ENCODE assay signal across 32 cellular contexts in the genomic region with DNA sequence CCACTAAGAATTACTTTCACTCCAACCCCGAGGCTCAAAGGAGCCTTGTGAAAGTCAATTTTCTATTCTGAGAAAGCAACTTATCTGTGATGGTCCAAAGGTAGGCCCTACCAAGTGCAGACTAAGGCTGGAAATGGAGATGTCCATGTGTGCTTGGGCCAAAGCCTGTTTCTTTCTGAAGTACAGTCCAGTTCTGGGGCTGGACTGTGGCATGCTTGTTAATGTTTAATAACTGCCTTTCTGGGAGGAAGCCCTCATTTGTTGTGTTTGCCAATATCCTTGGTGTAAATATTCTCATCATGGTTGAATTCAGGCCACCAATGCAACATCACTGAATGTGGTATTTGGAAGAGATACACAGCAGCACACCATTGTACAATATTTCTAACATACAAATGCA.
"Had no signal": no experiment of that assay in that cellular context is flagged by ENCODE, and none has a peak within 500 bp of the region (broad histone marks: within the 10 kb centered on the region; RNA-seq: fewer than 3 reads in every experiment).

No MANE protein-coding gene starts in this region.

- H3K4me1 ChIP-seq: adrenal gland, body of pancreas, esophagus squamous epithelium had no signal

- H3K9me3 ChIP-seq: adrenal gland, body of pancreas had no signal

- DNase-seq: activated CD4-positive, alpha-beta memory T cell treated with anti-CD3 and anti-CD28 coated beads for 36 hours; activated CD4-positive, alpha-beta T cell treated with anti-CD3 and anti-CD28 coated beads for 36 hours; activated CD4-positive, alpha-beta T cell treated with anti-CD3 and anti-CD28 coated beads, Interleukin-2, amount 10 ng/mL, durations not matched to agents 24 days and 14 days; activated CD4-positive, CD25-positive, alpha-beta regulatory T cell; activated CD4-positive, CD25-positive, alpha-beta regulatory T cell treated with anti-CD3 and anti-CD28 coated beads, Interleukin-2, amount 50 U/mL, for 72 hours; activated CD8-positive, alpha-beta memory T cell treated with anti-CD3 and anti-CD28 coated beads, Interleukin-2, amount 10 ng/mL, durations not matched to agents 7 days and 5 days; activated CD8-positive, alpha-beta memory T cell treated with anti-CD3 and anti-CD28 coated beads, Interleukin-2, amount 50 U/mL, for 4 hours; activated CD8-positive, alpha-beta T cell treated with anti-CD3 and anti-CD28 coated beads, Interleukin-2, amount 10 ng/mL, durations not matched to agents 7 days and 5 days; activated effector memory CD4-positive, alpha-beta T cell treated with anti-CD3 and anti-CD28 coated beads, Interleukin-2, amount 50 U/mL, for 16 hours; activated naive CD4-positive, alpha-beta T cell treated with anti-CD3 and anti-CD28 coated beads for 36 hours; activated T-cell treated with anti-CD3 and anti-CD28 coated beads, Interleukin-2, amount 50 U/mL, for 1 hour; activated T-cell treated with anti-CD3 and anti-CD28 coated beads, Interleukin-2, amount 50 U/mL, for 48 hours; adrenal gland; amygdala; aorta; body of pancreas; caudate nucleus; cortex of kidney; dermis blood vessel endothelial cell; effector CD4-positive, alpha-beta T cell; esophagus squamous epithelium; foreskin melanocyte; heart right ventricle; T-helper 17 cell; T1000; WERI-Rb-1 had no signal

- H3K27me3 ChIP-seq: adrenal gland, body of pancreas, esophagus squamous epithelium, gastroesophageal sphincter, heart right ventricle, hepatocyte had no signal

- ATAC-seq: activated CD4-positive, alpha-beta T cell treated with anti-CD3 and anti-CD28 coated beads for 36 hours; activated CD8-positive, alpha-beta memory T cell treated with anti-CD3 and anti-CD28 coated beads, Interleukin-2, amount 10 ng/mL, durations not matched to agents 7 days and 5 days; activated CD8-positive, alpha-beta T cell treated with anti-CD3 and anti-CD28 coated beads, Interleukin-2, amount 10 ng/mL, durations not matched to agents 7 days and 5 days; body of pancreas; gastroesophageal sphincter; heart right ventricle; T-helper 17 cell had no signal

- FAIRE-seq: colon, endometrium, endothelial cell of umbilical vein had no signal

- H2AFZ ChIP-seq: hepatocyte had no signal

- H3K36me3 ChIP-seq: adrenal gland, esophagus squamous epithelium, gastroesophageal sphincter, heart right ventricle, WERI-Rb-1 had no signal

- H3K79me2 ChIP-seq: hepatocyte had no signal

- H3K4me3 ChIP-seq: adrenal gland, body of pancreas, esophagus squamous epithelium, gastroesophageal sphincter, heart right ventricle, hepatocyte had no signal

- H3K27ac ChIP-seq: adrenal gland, body of pancreas, epithelial cell of prostate, esophagus squamous epithelium, gastroesophageal sphincter, heart right ventricle, hepatocyte, WERI-Rb-1 had no signal

- H3K4me2 ChIP-seq: hepatocyte had no signal
